8 cellular contexts compared by ENCODE assay signal in the genomic region with DNA sequence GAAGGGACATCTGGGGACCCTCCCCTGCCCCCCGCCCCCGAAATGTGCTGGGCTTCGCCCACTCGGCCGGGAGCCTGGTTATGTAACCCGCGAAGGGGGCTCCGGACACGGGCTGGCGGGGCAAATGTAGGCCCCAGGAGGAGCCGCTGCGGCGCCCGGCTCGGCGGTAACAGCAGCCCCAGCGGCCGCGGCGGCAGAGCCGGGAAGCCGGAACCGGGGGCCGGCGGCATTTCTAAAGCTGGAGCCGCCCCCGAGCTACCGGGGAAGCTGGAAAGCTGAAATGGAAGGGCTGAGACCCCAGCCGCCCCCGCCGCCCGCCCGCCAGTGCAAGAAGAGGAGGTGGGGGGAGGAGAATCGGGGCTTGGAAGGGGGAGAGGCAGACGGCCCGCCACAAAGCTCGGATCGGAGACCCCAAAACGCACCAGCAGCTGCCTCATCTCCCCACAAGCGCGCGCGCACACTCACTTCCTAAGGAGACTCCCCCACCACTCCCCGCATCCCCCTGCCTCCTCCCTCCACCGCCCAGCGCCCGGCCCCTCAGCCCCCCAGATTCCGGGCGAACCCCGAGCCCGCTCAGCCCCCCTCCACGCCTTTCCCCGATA. TPM values are rescaled to one million over a fixed set of nuclear protein-coding genes. Genes with fewer than 3 reads are reported as not detected.
DNase-seq lines count a peak whose midpoint lies in the region; ATAC-seq and TF ChIP-seq lines count a peak whose summit lies in the region.

No MANE protein-coding gene starts in this region.

- ATAC-seq in GM19395 (IDR thresholded peaks at IDR 0.05; ENCODE audit: unreplicated experiment) (no peak), GM21367 (IDR thresholded peaks at IDR 0.05; ENCODE audit: unreplicated experiment) (no peak)

- no peaks in the 10 kb centered on the region for H3K4me1 ChIP-seq in MM.1S (ENCODE audit: low read length)
- peaks cover 54% of the 10 kb centered on the region for H3K4me1 ChIP-seq in osteoblast (ENCODE audit: insufficient read depth, low read length)

- H2AFZ ChIP-seq in MM.1S (ENCODE audit: low read length) (peak overlapping the region; percentile 65), osteoblast (ENCODE audit: low read length) (peak overlapping the region; percentile 44)

- H3K36me3 ChIP-seq in MM.1S (replicated peaks; ENCODE audit: insufficient read depth, low read length) (no peaks in the 10 kb centered on the region), osteoblast (ENCODE audit: insufficient read depth, low read length) (peaks cover 11% of the 10 kb centered on the region)

- no peaks in the 10 kb centered on the region for H3K79me2 ChIP-seq in MM.1S (ENCODE audit: low read length)
- H3K79me2 ChIP-seq in osteoblast (ENCODE audit: insufficient read depth, low read length): peaks cover 4% of the 10 kb centered on the region

- DNase-seq in Daoy (ENCODE audit: low read depth) (peak; percentile 41), MM.1S (no peak), foreskin fibroblast (peak in 1 of 2 donors; percentile 52), osteoblast (ENCODE audit: insufficient read length, low spot score, missing footprints) (peak; percentile 87), occipital lobe (lab: John Stamatoyannopoulos, UW) (no peak)
- DNase-seq in activated effector memory CD4-positive, alpha-beta T cell treated with Interleukin-2 at 50 U/mL for 16 hours: peak; percentile 30

- TF ChIP-seq CTCF in MM.1S (IDR thresholded peaks at IDR 0.05; ENCODE audit: low read length) (no peak), foreskin fibroblast (IDR thresholded peaks at IDR 0.05; ENCODE audit: low read depth, low read length) (no peak), osteoblast (IDR thresholded peaks at IDR 0.05; ENCODE audit: extremely low read depth, low read depth, low read length) (no peak)

- no peaks in the 10 kb centered on the region for H3K9me3 ChIP-seq in MM.1S (replicated peaks; ENCODE audit: insufficient read depth, low read length)
- no peaks in the 10 kb centered on the region for H3K9me3 ChIP-seq in osteoblast (ENCODE audit: low read depth, low read length)

- H3K4me3 ChIP-seq in MM.1S (ENCODE audit: low read length) (peak overlapping the region; percentile 60), foreskin fibroblast (ENCODE audit: low read depth in 1 of 2, low read length in 2 of 2) (peak overlapping the region; percentile 62 to 69), osteoblast (ENCODE audit: insufficient read depth, low read length) (peak overlapping the region; percentile 76)

- no peaks in the 10 kb centered on the region for H3K9me2 ChIP-seq in MM.1S (replicated peaks; ENCODE audit: insufficient read depth, low read length)

- H3K27ac ChIP-seq in MM.1S (ENCODE audit: low read length) (no peak overlapping the region), osteoblast (ENCODE audit: low read depth, low read length) (peak overlapping the region; percentile 84)

- peak overlapping the region; percentile 69; the same call in 1 of the 2 replicates for H3K4me2 ChIP-seq in MM.1S (ENCODE audit: low read depth, low read length)
- H3K4me2 ChIP-seq in osteoblast (ENCODE audit: insufficient read depth, low read length): peak overlapping the region; percentile 96

- H4K20me1 ChIP-seq in MM.1S (ENCODE audit: insufficient read depth, low read length): no peaks in the 10 kb centered on the region
- no peaks in the 10 kb centered on the region for H4K20me1 ChIP-seq in osteoblast (ENCODE audit: insufficient read depth, low read length)

- no peaks in the 10 kb centered on the region for H3F3A ChIP-seq in MM.1S (ENCODE audit: insufficient read depth, low read length)

- H3K27me3 ChIP-seq in MM.1S (replicated peaks; ENCODE audit: insufficient read depth, low read length) (no peaks in the 10 kb centered on the region), osteoblast (ENCODE audit: insufficient read depth, low read length) (no peaks in the 10 kb centered on the region)

- H3K9ac ChIP-seq in MM.1S (ENCODE audit: low read length): peak overlapping the region; percentile 66; the same call in 1 of the 2 replicates

RNA-seq across cellular contexts. Expression of a gene that starts 1.5 kb away (rescaled TPM):
- total RNA-seq in Daoy (2014; rRNA removed; shearing (Covaris generic)): 21.5 and 39.4 TPM in 2 replicates
- total RNA-seq in osteoblast (29.8 and 32.6 TPM in 2 replicates), occipital lobe (113 TPM)

RNA-seq across cellular contexts. Expression of a gene that starts 47.0 kb away (rescaled TPM):
- total RNA-seq in Daoy (2014; rRNA removed; shearing (Covaris generic)): 4.4 and 4.5 TPM in 2 replicates
- 7.2 and 7.7 TPM in 2 replicates for total RNA-seq in osteoblast
- total RNA-seq in occipital lobe: 1.9 TPM

Comparison
In these comparisons a context has a peak if more than half of its experiments do, and no peak if none do; other contexts are left out.
1. DNase-seq: peak in Daoy (single experiment), activated effector memory CD4-positive, alpha-beta T cell treated with Interleukin-2 at 50 U/mL for 16 hours (single experiment) and osteoblast (single experiment); none in MM.1S (single experiment) and occipital lobe (single experiment).
2. Peak in every context shown above with its lines, with median percentiles within 50 percentile points of each other: H3K4me3 ChIP-seq.